5 cellular contexts compared by ENCODE assay signal in the genomic region with DNA sequence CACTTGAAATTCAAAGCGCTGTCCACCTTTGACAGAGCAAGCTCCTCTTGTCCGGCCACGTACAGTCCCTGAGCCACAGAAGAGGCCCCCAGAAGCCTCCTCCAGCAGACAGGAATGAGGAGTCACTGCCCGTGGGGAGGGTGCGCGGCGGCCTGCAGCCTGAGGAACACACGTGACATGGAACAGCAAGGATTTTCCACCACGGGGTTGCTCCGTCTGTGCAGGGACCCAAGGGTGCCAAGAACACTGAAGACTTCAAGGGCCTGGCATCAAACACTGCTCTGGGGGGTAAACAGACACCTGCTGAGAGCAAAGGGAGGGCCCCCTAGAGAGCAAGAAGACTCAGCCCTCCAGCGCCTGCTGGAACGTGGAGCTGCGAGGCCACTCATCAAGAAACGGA.
DNase-seq lines count a peak whose midpoint lies in the region; FAIRE-seq and TF ChIP-seq lines count a peak whose summit lies in the region.
"Not testable (repeated sequence)": the region's sequence is repeated elsewhere in the genome, so short reads cannot be mapped to it uniquely, and the experiment has no call there.

No MANE protein-coding gene starts in this region.

- intact Hi-C loops in kidney (cut with DNase I): not testable (repeated sequence)
- intact Hi-C loops in thyroid gland (cut with DNase I): loop anchor here (10.0 kb wide), 1 partner anchor 1422 kb away; no protein-coding TSS in a partner anchor

- TF ChIP-seq CTCF in HEK293 (tag by site-specific recombination; IDR thresholded peaks at IDR 0.05); bronchial epithelial cell (IDR thresholded peaks at IDR 0.05; ENCODE audit: insufficient read depth, low read length, severe bottlenecking); kidney (IDR thresholded peaks at IDR 0.05; ENCODE audit: borderline replicate concordance, extremely low read depth, insufficient read depth); thyroid gland (IDR thresholded peaks at IDR 0.05): not testable (repeated sequence)

- no CpG with 5 or more reads among the region's 14 CpGs for WGBS in neuronal stem cell (ENCODE audit: extremely low coverage in 2 of 2, insufficient read length in 2 of 2, insufficient replicate concordance in 1 of 2), 2 donors
- 34 to 55% methylated on average over 13 to 14 of the region's 14 CpGs for WGBS in thyroid gland, 2 donors

- peak overlapping the region; percentile 8 for H3K14ac ChIP-seq in neuronal stem cell (ENCODE audit: low read length)

- not testable (repeated sequence) for H3K4me2 ChIP-seq in neuronal stem cell (ENCODE audit: insufficient read depth, low read length, poor library complexity, severe bottlenecking)

- H3K27me3 ChIP-seq in bronchial epithelial cell (ENCODE audit: control insufficient read depth, insufficient read depth, low read length); neuronal stem cell (ENCODE audit: control insufficient read depth in 3 of 3, insufficient read depth in 3 of 3, low read depth in 1 of 3, low read length in 3 of 3); thyroid gland: not testable (repeated sequence)

- H2BK5ac ChIP-seq in neuronal stem cell (ENCODE audit: low read length): not testable (repeated sequence)

- H4K91ac ChIP-seq in neuronal stem cell (ENCODE audit: low read depth, low read length, poor library complexity): not testable (repeated sequence)

- H2AK5ac ChIP-seq in neuronal stem cell (ENCODE audit: low read depth, low read length): not testable (repeated sequence)

- not testable (repeated sequence) for H3K4me3 ChIP-seq in HEK293 (ENCODE audit: low read depth, low read length); bronchial epithelial cell (ENCODE audit: low read depth, low read length); kidney (ENCODE audit: low read length in 2 of 2); neuronal stem cell (ENCODE audit: low read length in 2 of 2); thyroid gland (replicated peaks in 1 of 3)

- not testable (repeated sequence) for H3K27ac ChIP-seq in HEK293 (ENCODE audit: extremely low read depth, low read depth, low read length); kidney (ENCODE audit: low read depth in 2 of 2, low read length in 2 of 2); neuronal stem cell (replicated peaks; ENCODE audit: low read length); thyroid gland

- not testable (repeated sequence) for H3K9me3 ChIP-seq in HEK293 (ENCODE audit: control insufficient read depth, insufficient read depth, low read depth, low read length); kidney (ENCODE audit: control insufficient read depth in 1 of 2, low read length in 2 of 2); neuronal stem cell (replicated peaks in 1 of 2; ENCODE audit: control insufficient read depth in 2 of 2, insufficient read depth in 1 of 2, low read depth in 1 of 2, low read length in 2 of 2); thyroid gland

- H3K4me1 ChIP-seq in HEK293 (ENCODE audit: control insufficient read depth, insufficient read depth, low read length); kidney (ENCODE audit: control insufficient read depth in 1 of 2, insufficient read depth in 1 of 2, low read depth in 1 of 2, low read length in 2 of 2); neuronal stem cell (ENCODE audit: control insufficient read depth in 2 of 2, insufficient read depth in 1 of 2, low read depth in 1 of 2, low read length in 2 of 2); thyroid gland: not testable (repeated sequence)

- H3K23ac ChIP-seq in neuronal stem cell (ENCODE audit: low read depth, low read length, poor library complexity): not testable (repeated sequence)

- not testable (repeated sequence) for DNase-seq in bronchial epithelial cell (ENCODE audit: low read depth); neuronal stem cell (ENCODE audit: low spot score)
- DNase-seq in kidney (peak; percentile 44), thyroid gland (peak; percentile 62 to 79)

- CTCF ChIA-PET in HEK293 (lab: Yijun Ruan, JAX): not testable (repeated sequence)

- H4K8ac ChIP-seq in neuronal stem cell (ENCODE audit: low read depth, low read length): not testable (repeated sequence)

- TF ChIP-seq POLR2A in thyroid gland (IDR thresholded peaks at IDR 0.05): not testable (repeated sequence)

- not testable (repeated sequence) for H2BK12ac ChIP-seq in neuronal stem cell (ENCODE audit: low read length)

- H2BK120ac ChIP-seq in neuronal stem cell (ENCODE audit: low read depth, low read length): not testable (repeated sequence)

- peak; percentile 90 for FAIRE-seq in bronchial epithelial cell (lab: Jason Lieb, UNC)
- not testable (repeated sequence) for FAIRE-seq in kidney (lab: Jason Lieb, UNC)

- not testable (repeated sequence) for H3K18ac ChIP-seq in neuronal stem cell (ENCODE audit: low read length)

- not testable (repeated sequence) for H3K9ac ChIP-seq in kidney (ENCODE audit: low read length in 2 of 2); neuronal stem cell (ENCODE audit: low read depth, low read length, poor library complexity)

- H2BK15ac ChIP-seq in neuronal stem cell (ENCODE audit: low read length): not testable (repeated sequence)

- H3K4ac ChIP-seq in neuronal stem cell (ENCODE audit: low read length): not testable (repeated sequence)

- not testable (repeated sequence) for H2AFZ ChIP-seq in neuronal stem cell (ENCODE audit: low read length)

- POLR2A ChIA-PET in HEK293 (lab: Yijun Ruan, JAX): not testable (repeated sequence)

- not testable (repeated sequence) for H3K79me1 ChIP-seq in neuronal stem cell (ENCODE audit: low read depth, low read length)

- not testable (repeated sequence) for H3K36me3 ChIP-seq in HEK293 (ENCODE audit: control insufficient read depth in 2 of 2, insufficient read depth in 1 of 2, low read length in 2 of 2); bronchial epithelial cell (ENCODE audit: control insufficient read depth, insufficient read depth, low read length); kidney (ENCODE audit: control insufficient read depth in 1 of 2, insufficient read depth in 2 of 2, low read length in 2 of 2); neuronal stem cell (replicated peaks in 1 of 2; ENCODE audit: control insufficient read depth in 2 of 2, insufficient read depth in 2 of 2, low read length in 2 of 2); thyroid gland

TF ChIP-seq in HEK293, 187 proteins besides CTCF, POLR2A, EP300 and RAD21:
- TF ChIP-seq GLIS1 (tag by site-specific recombination; IDR thresholded peaks at IDR 0.05): peak; percentile 31; the same call in 1 of the 2 replicates
